In genomic region chr16:16045311-16045710, GRCh38 we compare ENCODE assay signal across 19 cellular contexts.
DNase-seq lines count a peak whose midpoint lies in the region; ATAC-seq and TF ChIP-seq lines count a peak whose summit lies in the region.
"Had no signal": no experiment of that assay in that cellular context is flagged by ENCODE, and none has a peak within 500 bp of the region (broad histone marks: within the 10 kb centered on the region; RNA-seq: fewer than 3 reads in every experiment).

No MANE protein-coding gene starts in this region.

- no peak overlapping the region for H2BK15ac ChIP-seq in mesenchymal stem cell (ENCODE audit: low read depth, poor library complexity, severe bottlenecking)

- H3K27ac Mint-ChIP-seq in CD4-positive, alpha-beta memory T cell: peak overlapping the region in 5 of 7 donors; percentile 37 to 86 (median 81)
- H3K27ac Mint-ChIP-seq: B cell had no signal

- peak; percentile 79 for ATAC-seq in esophagus mucosa
- no peak for ATAC-seq in GM19463 (IDR thresholded peaks at IDR 0.05; ENCODE audit: unreplicated experiment)

- peak; percentile 51 for DNase-seq in A172 (ENCODE audit: low spot score)
- DNase-seq in CD4-positive, alpha-beta memory T cell: no peak
- peak; percentile 17 for DNase-seq in RWPE1 (ENCODE audit: low spot score)
- DNase-seq in AG08395 (ENCODE audit: low spot score): no peak
- DNase-seq in GF-D8 (lab: John Stamatoyannopoulos, UW): no peak
- DNase-seq in mesenchymal stem cell: no peak
- DNase-seq: activated effector memory CD4-positive, alpha-beta T cell treated with Interleukin-2 at 50 U/mL for 16 hours; cortex of kidney; HCEC 1CT; Karpas-422; NCI-H1417 treated with DMSO at 0.1 percent for 48 hours; NCI-H2171; psoas muscle; thyroid gland had no signal

- H3K27me3 ChIP-seq in CD4-positive, alpha-beta memory T cell (ENCODE audit: insufficient read depth, low read length): no peaks in the 10 kb centered on the region
- no peaks in the 10 kb centered on the region for H3K27me3 ChIP-seq in mesenchymal stem cell (ENCODE audit: control insufficient read depth in 1 of 2, insufficient read depth in 1 of 2, low read length in 2 of 2)
- H3K27me3 ChIP-seq: thyroid gland had no signal

- H3K4me1 Mint-ChIP-seq in CD4-positive, alpha-beta memory T cell: peaks cover 9 to 37% (median 17%) of the 10 kb centered on the region in 4 donors
- H3K4me1 Mint-ChIP-seq: nephron had no signal

- no peaks in the 10 kb centered on the region for H3K27me3 Mint-ChIP-seq in CD4-positive, alpha-beta memory T cell
- H3K27me3 Mint-ChIP-seq: B cell had no signal

- no peak overlapping the region for H3K4me3 Mint-ChIP-seq in CD4-positive, alpha-beta memory T cell
- H3K4me3 Mint-ChIP-seq: B cell, nephron had no signal

- H4K91ac ChIP-seq in mesenchymal stem cell (ENCODE audit: low read length): no peak overlapping the region

- no peaks in the 10 kb centered on the region for H3K9me3 ChIP-seq in CD4-positive, alpha-beta memory T cell (ENCODE audit: control insufficient read depth in 1 of 2, low read length in 2 of 2)
- H3K9me3 ChIP-seq in mesenchymal stem cell (ENCODE audit: control insufficient read depth, low read length): no peaks in the 10 kb centered on the region
- H3K9me3 ChIP-seq: psoas muscle, thyroid gland had no signal

- H3K36me3 ChIP-seq in CD4-positive, alpha-beta memory T cell (ENCODE audit: insufficient read depth, low read length): peaks cover 54% of the 10 kb centered on the region
- H3K36me3 ChIP-seq in mesenchymal stem cell (ENCODE audit: control insufficient read depth in 1 of 2, insufficient read depth in 2 of 2, low read depth in 1 of 2, low read length in 2 of 2): peaks cover 62 to 76% of the 10 kb centered on the region in 2 experiments

- H3K9ac ChIP-seq in mesenchymal stem cell (ENCODE audit: low read length): no peak overlapping the region

- no peaks in the 10 kb centered on the region for H3K9me3 Mint-ChIP-seq in CD4-positive, alpha-beta memory T cell
- H3K9me3 Mint-ChIP-seq: nephron had no signal

- no peak overlapping the region for H3K18ac ChIP-seq in mesenchymal stem cell (ENCODE audit: low read depth in 1 of 2, low read length in 2 of 2)

- no peak overlapping the region for H3K4me2 ChIP-seq in mesenchymal stem cell (ENCODE audit: low read length, poor library complexity, severe bottlenecking)

- H3K79me1 ChIP-seq in mesenchymal stem cell (replicated peaks; ENCODE audit: low read length, poor library complexity, severe bottlenecking): peaks cover 18% of the 10 kb centered on the region

- H2BK5ac ChIP-seq in mesenchymal stem cell (ENCODE audit: low read depth, low read length, poor library complexity, severe bottlenecking): no peak overlapping the region

- POLR2A ChIA-PET in CD4-positive, alpha-beta memory T cell (lab: Charles Lee; ENCODE audit: partially characterized antibody): interaction anchor here (1.1 kb wide), 1 partner anchor 157 kb away, joined by 4 read pairs; the partner anchor contains the start of gene CEP20
- POLR2A ChIA-PET in RWPE1 (lab: Yijun Ruan, JAX; ENCODE audit: low non-redundant PET): no interaction called here

- H3K4ac ChIP-seq in mesenchymal stem cell (ENCODE audit: low read depth in 1 of 2, low read length in 2 of 2): no peak overlapping the region

- CTCF ChIA-PET in CD4-positive, alpha-beta memory T cell (lab: Charles Lee; ENCODE audit: partially characterized antibody): interaction anchor here (0.7 to 0.9 kb wide), 3 partner anchors 12 to 388 kb away, joined by 3 to 4 read pairs (median 4); no protein-coding TSS in a partner anchor
- CTCF ChIA-PET in RWPE1 (lab: Yijun Ruan, JAX): interaction anchor here (0.6 to 1.0 kb wide), 4 partner anchors 8 to 171 kb away, joined by 3 to 5 read pairs (median 4); no protein-coding TSS in a partner anchor

- H2AFZ ChIP-seq in mesenchymal stem cell (ENCODE audit: low read depth, low read length): no peak overlapping the region

- H2BK120ac ChIP-seq in mesenchymal stem cell (ENCODE audit: low read depth, low read length): no peak overlapping the region

- no peak overlapping the region for H3K23ac ChIP-seq in mesenchymal stem cell (ENCODE audit: low read length in 2 of 2)

- 100% methylated on average over 1 of the region's 2 CpGs for whole genome bisulfite sequencing in mesenchymal stem cell

- H3K4me1 ChIP-seq in CD4-positive, alpha-beta memory T cell (ENCODE audit: insufficient read depth, low read length): peaks cover 26% of the 10 kb centered on the region
- H3K4me1 ChIP-seq in mesenchymal stem cell (ENCODE audit: control insufficient read depth, insufficient read depth, low read depth, low read length): peaks cover 4% of the 10 kb centered on the region

- H2BK12ac ChIP-seq in mesenchymal stem cell (ENCODE audit: low read length in 2 of 2): no peak overlapping the region

- TF ChIP-seq CTCF in RWPE1 (conservative IDR thresholded peaks at IDR 0.05; ENCODE audit: low read depth): no peak

- peaks cover 44 to 66% of the 10 kb centered on the region in 2 donors for H3K36me3 Mint-ChIP-seq in CD4-positive, alpha-beta memory T cell

- no peak overlapping the region for H2AK5ac ChIP-seq in mesenchymal stem cell (ENCODE audit: low read length, severe bottlenecking)

- H3K14ac ChIP-seq in mesenchymal stem cell (ENCODE audit: low read length in 2 of 2): no peak overlapping the region

- H3K27ac ChIP-seq in CD4-positive, alpha-beta memory T cell (ENCODE audit: low read depth, low read length): no peak overlapping the region
- H3K27ac ChIP-seq in RWPE1 (peak overlapping the region; percentile 34), mesenchymal stem cell (ENCODE audit: low read length, poor library complexity, severe bottlenecking) (no peak overlapping the region)
- H3K27ac ChIP-seq: psoas muscle, VCaP had no signal

- intact Hi-C loops in CD4-positive, alpha-beta memory T cell (cut with micrococcal nuclease): no loop called here

- H3K4me3 ChIP-seq in CD4-positive, alpha-beta memory T cell (ENCODE audit: low read length in 2 of 2): no peak overlapping the region
- no peak overlapping the region for H3K4me3 ChIP-seq in mesenchymal stem cell (ENCODE audit: insufficient read depth in 1 of 2, low read depth in 1 of 2, low read length in 2 of 2)
- H3K4me3 ChIP-seq: psoas muscle, thyroid gland had no signal

- H4K8ac ChIP-seq in mesenchymal stem cell (ENCODE audit: low read length): no peak overlapping the region

Comparison
In these comparisons a context has a peak if more than half of its experiments do, and no peak if none do; other contexts are left out.
1. DNase-seq: peak in A172 (single experiment) and RWPE1 (single experiment); none in CD4-positive, alpha-beta memory T cell (0 of 5), AG08395 (single experiment), GF-D8 (single experiment) and mesenchymal stem cell (single experiment).